ENCODE assay signal across 13 cellular contexts in the genomic region with DNA sequence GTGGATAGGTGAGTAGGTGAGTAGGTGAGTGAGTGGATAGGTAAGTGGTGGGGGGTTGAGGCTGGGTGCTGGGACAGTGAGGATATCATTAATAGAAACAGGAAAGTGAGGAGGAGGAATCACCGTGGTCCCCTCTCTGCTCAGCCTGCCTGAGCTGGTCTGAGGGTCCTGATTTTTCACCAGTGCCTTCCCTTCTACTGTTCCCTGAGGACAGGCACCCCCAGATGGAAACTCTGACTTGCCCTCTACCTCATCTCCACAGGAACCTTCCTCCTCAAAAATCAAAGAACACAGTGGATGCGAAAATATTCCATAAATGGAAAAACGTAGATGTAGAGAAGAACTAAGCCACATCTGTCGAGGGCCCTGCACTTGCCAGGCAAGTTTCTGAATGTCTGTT. TPM values are rescaled to one million over a fixed set of nuclear protein-coding genes. Genes with fewer than 3 reads are reported as not detected.
DNase-seq lines count a peak whose midpoint lies in the region; ATAC-seq and TF ChIP-seq lines count a peak whose summit lies in the region.
"Had no signal": no experiment of that assay in that cellular context is flagged by ENCODE, and none has a peak within 500 bp of the region (broad histone marks: within the 10 kb centered on the region; RNA-seq: fewer than 3 reads in every experiment).

No MANE protein-coding gene starts in this region.

- peak overlapping the region; percentile 99 for H3K27ac ChIP-seq in CD4-positive, alpha-beta memory T cell (ENCODE audit: low read depth, low read length)
- no peak overlapping the region for H3K27ac ChIP-seq in trophoblast cell (ENCODE audit: low read depth, low read length)
- H3K27ac ChIP-seq: parathyroid adenoma had no signal

- H4K12ac ChIP-seq in trophoblast cell (ENCODE audit: low read depth, low read length) = no peak overlapping the region

- CTCF ChIA-PET in CD4-positive, alpha-beta memory T cell (lab: Charles Lee; ENCODE audit: partially characterized antibody) = interaction anchor here (0.9 to 6.4 kb wide), 8 partner anchors 14 to 75 kb away, joined by 3 to 52 read pairs (median 4); no protein-coding TSS in a partner anchor

- no peak overlapping the region for H3K14ac ChIP-seq in trophoblast cell (ENCODE audit: low read length)

- WGBS in trophoblast cell (ENCODE audit: extremely low coverage, insufficient coverage, insufficient read length) = no CpG with 5 or more reads among the region's 4 CpGs

- H2BK12ac ChIP-seq in trophoblast cell (ENCODE audit: low read length) = no peak overlapping the region

- peak overlapping the region; percentile 66 to 96 for H3K4me3 ChIP-seq in CD4-positive, alpha-beta memory T cell (ENCODE audit: low read length in 2 of 2)
- H3K4me3 ChIP-seq in trophoblast cell (ENCODE audit: low read depth, low read length) = no peak overlapping the region

- TF ChIP-seq CTCF in natural killer cell (IDR thresholded peaks at IDR 0.05) (no peak), GM20000 (IDR thresholded peaks at IDR 0.05; ENCODE audit: extremely low read depth, missing control alignments) (no peak)

- H2AK5ac ChIP-seq in trophoblast cell (ENCODE audit: low read length) = no peak overlapping the region

- H3K27me3 Mint-ChIP-seq in CD4-positive, alpha-beta memory T cell = no peaks in the 10 kb centered on the region
- H3K27me3 Mint-ChIP-seq in IgD-negative memory B cell (no peaks in the 10 kb centered on the region), natural killer cell (ENCODE audit: low read depth in 2 of 2) (no peaks in the 10 kb centered on the region)
- no peaks in the 10 kb centered on the region for H3K27me3 Mint-ChIP-seq in activated naive CD8-positive, alpha-beta T cell treated with anti-CD3 and anti-CD28 coated beads, Interleukin-2, amount 50 U/mL, for 24 hours
- H3K27me3 Mint-ChIP-seq: brain had no signal

- H3K9ac ChIP-seq in trophoblast cell (ENCODE audit: low read length) = no peak overlapping the region
- H3K9ac ChIP-seq: parathyroid adenoma had no signal

- peak overlapping the region; percentile 92 to 100 (median 99) for H3K27ac Mint-ChIP-seq in CD4-positive, alpha-beta memory T cell
- H3K27ac Mint-ChIP-seq in IgD-negative memory B cell (peak overlapping the region; percentile 84 to 94 (median 85)), natural killer cell (peak overlapping the region; percentile 86 to 90)
- H3K27ac Mint-ChIP-seq in activated naive CD8-positive, alpha-beta T cell treated with anti-CD3 and anti-CD28 coated beads, Interleukin-2, amount 50 U/mL, for 24 hours = peak overlapping the region; percentile 80
- H3K27ac Mint-ChIP-seq: endodermal cell had no signal

- no peak overlapping the region for H2BK120ac ChIP-seq in trophoblast cell (ENCODE audit: insufficient read depth, low read length, poor library complexity)

- no peak overlapping the region for H3K4ac ChIP-seq in trophoblast cell (ENCODE audit: low read depth, low read length)

- H4K8ac ChIP-seq in trophoblast cell (ENCODE audit: low read depth, low read length) = no peak overlapping the region

- H3K79me2 ChIP-seq in trophoblast cell (ENCODE audit: control insufficient read depth, insufficient read depth, low read length, poor library complexity) = no peaks in the 10 kb centered on the region
- H3K79me2 ChIP-seq: parathyroid adenoma had no signal

- no peaks in the 10 kb centered on the region for H3K9me3 ChIP-seq in CD4-positive, alpha-beta memory T cell (ENCODE audit: control insufficient read depth in 1 of 2, low read length in 2 of 2)
- H3K9me3 ChIP-seq in trophoblast cell (ENCODE audit: insufficient read depth, low read depth, low read length) = no peaks in the 10 kb centered on the region

- H3K9me3 Mint-ChIP-seq in CD4-positive, alpha-beta memory T cell = peaks cover 0 to 13% (median 4%) of the 10 kb centered on the region in 8 donors
- H3K9me3 Mint-ChIP-seq in IgD-negative memory B cell (no peaks in the 10 kb centered on the region), natural killer cell (no peaks in the 10 kb centered on the region)
- H3K9me3 Mint-ChIP-seq in activated naive CD8-positive, alpha-beta T cell treated with anti-CD3 and anti-CD28 coated beads, Interleukin-2, amount 50 U/mL, for 24 hours = peaks cover 5% of the 10 kb centered on the region

- H3K36me3 Mint-ChIP-seq in CD4-positive, alpha-beta memory T cell = peaks cover 21 to 40% of the 10 kb centered on the region in 2 donors
- H3K36me3 Mint-ChIP-seq in IgD-negative memory B cell (peaks cover 5% of the 10 kb centered on the region), natural killer cell (peaks cover 7% of the 10 kb centered on the region)
- peaks cover 16% of the 10 kb centered on the region for H3K36me3 Mint-ChIP-seq in activated naive CD8-positive, alpha-beta T cell treated with anti-CD3 and anti-CD28 coated beads, Interleukin-2, amount 50 U/mL, for 24 hours (ENCODE audit: low read depth)

- H3K4me3 Mint-ChIP-seq in CD4-positive, alpha-beta memory T cell = peak overlapping the region; percentile 91 to 99 (median 94)
- H3K4me3 Mint-ChIP-seq in IgD-negative memory B cell (peak overlapping the region in 3 of 4 donors; percentile 72 to 95 (median 93)), natural killer cell (peak overlapping the region; percentile 88)
- H3K4me3 Mint-ChIP-seq in activated naive CD8-positive, alpha-beta T cell treated with anti-CD3 and anti-CD28 coated beads, Interleukin-2, amount 50 U/mL, for 24 hours = peak overlapping the region; percentile 78
- H3K4me3 Mint-ChIP-seq: brain, endodermal cell, H9 had no signal

- intact Hi-C loops in CD4-positive, alpha-beta memory T cell (cut with micrococcal nuclease) = loop anchor here (1.0 to 2.0 kb wide), 3 partner anchors 12 to 66 kb away; no protein-coding TSS in a partner anchor
- intact Hi-C loops in natural killer cell (cut with micrococcal nuclease) = loop anchor here (1.0 to 5.0 kb wide), 3 partner anchors 14 to 180 kb away; partner anchors contain the start of gene RPS6KA5

- H3K4me1 Mint-ChIP-seq in CD4-positive, alpha-beta memory T cell = peaks cover 71 to 100% (median 87%) of the 10 kb centered on the region in 4 donors
- H3K4me1 Mint-ChIP-seq in IgD-negative memory B cell (peaks cover 34 to 58% (median 40%) of the 10 kb centered on the region in 3 donors), natural killer cell (peaks cover 78 to 81% of the 10 kb centered on the region in 2 donors)
- H3K4me1 Mint-ChIP-seq in activated naive CD8-positive, alpha-beta T cell treated with anti-CD3 and anti-CD28 coated beads, Interleukin-2, amount 50 U/mL, for 24 hours = peaks cover 100% of the 10 kb centered on the region
- H3K4me1 Mint-ChIP-seq: endodermal cell had no signal

- no peak overlapping the region for H2BK5ac ChIP-seq in trophoblast cell (ENCODE audit: low read depth, low read length, poor library complexity)

- no peak overlapping the region for H3K23ac ChIP-seq in trophoblast cell (ENCODE audit: low read length)

- POLR2A ChIA-PET in CD4-positive, alpha-beta memory T cell (lab: Charles Lee; ENCODE audit: partially characterized antibody) = interaction anchor here (1.0 to 21.6 kb wide), 18 partner anchors 11 to 182 kb away, joined by 3 to 963 read pairs (median 10); partner anchors contain the start of genes CCDC88C and RPS6KA5

- no peak overlapping the region for H4K91ac ChIP-seq in trophoblast cell (ENCODE audit: low read depth, low read length)

- no peak for DNase-seq in CD4-positive, alpha-beta memory T cell
- DNase-seq in activated naive CD8-positive, alpha-beta T cell treated with anti-CD3 and anti-CD28 coated beads, Interleukin-2, amount 50 U/mL, for 24 hours = no peak
- DNase-seq in natural killer cell (no peak), trophoblast cell (no peak), GM20000 (ENCODE audit: low spot score) (no peak), SKM-1 (lab: John Stamatoyannopoulos, UW; ENCODE audit: unreplicated experiment) (no peak)
- no peak for DNase-seq in activated effector memory CD4-positive, alpha-beta T cell treated with anti-CD3 and anti-CD28 coated beads, Interleukin-2, amount 50 U/mL, for 16 hours
- DNase-seq: endodermal cell, H9 had no signal

- no peaks in the 10 kb centered on the region for H3K36me3 ChIP-seq in CD4-positive, alpha-beta memory T cell (ENCODE audit: insufficient read depth, low read length)
- H3K36me3 ChIP-seq in trophoblast cell (ENCODE audit: control insufficient read depth in 1 of 2, insufficient read depth in 2 of 2, low read length in 2 of 2) = no peaks in the 10 kb centered on the region
- H3K36me3 ChIP-seq: heart left ventricle had no signal

- no peak overlapping the region for H3K4me2 ChIP-seq in trophoblast cell (ENCODE audit: low read length)

- no peak for ATAC-seq in activated naive CD8-positive, alpha-beta T cell treated with anti-CD3 and anti-CD28 coated beads, Interleukin-2, amount 50 U/mL, for 24 hours
- ATAC-seq in natural killer cell = no peak

- H3K27me3 ChIP-seq in CD4-positive, alpha-beta memory T cell (ENCODE audit: insufficient read depth, low read length) = no peaks in the 10 kb centered on the region
- no peaks in the 10 kb centered on the region for H3K27me3 ChIP-seq in trophoblast cell (ENCODE audit: insufficient read depth, low read length)

- H3K79me1 ChIP-seq in trophoblast cell (ENCODE audit: low read length) = no peaks in the 10 kb centered on the region

- peaks cover 95% of the 10 kb centered on the region for H3K4me1 ChIP-seq in CD4-positive, alpha-beta memory T cell (ENCODE audit: insufficient read depth, low read length)
- H3K4me1 ChIP-seq in trophoblast cell (ENCODE audit: control insufficient read depth in 1 of 2, insufficient read depth in 2 of 2, low read length in 2 of 2) = no peaks in the 10 kb centered on the region
- H3K4me1 ChIP-seq: parathyroid adenoma had no signal

- no peak overlapping the region for H2AFZ ChIP-seq in trophoblast cell (ENCODE audit: insufficient read depth, low read length, poor library complexity)
- H2AFZ ChIP-seq: parathyroid adenoma had no signal

- no peak overlapping the region for H3K18ac ChIP-seq in trophoblast cell (ENCODE audit: low read length)

RNA-seq across cellular contexts. Expression of gene GPR68, which starts 1.9 kb away (rescaled TPM):
- 10 to 100 TPM; 10.6 to 10.8 TPM for total RNA-seq in CD4-positive, alpha-beta memory T cell
- 1 to 10 TPM; 3.0 to 8.3 TPM for polyA plus RNA-seq in CD4-positive, alpha-beta memory T cell
- 1.6 TPM for polyA plus RNA-seq in IgD-negative memory B cell
- 10 to 100 TPM in 2 of 3 donors, 1 to 10 TPM in 1; 7.6 to 24.0 (median 15.7) TPM for total RNA-seq in natural killer cell
- polyA plus RNA-seq in trophoblast cell (2013) = 1.4 TPM in 2 replicates
